Comparison of ENCODE assay signal across 2 cellular contexts in genomic region chr1:9887070-9887469, GRCh38.
TF ChIP-seq lines count a peak whose summit lies in the region.

No MANE protein-coding gene starts in this region.

TF ChIP-seq in IMR-90, 13 proteins besides CTCF, POLR2A, EP300 and RAD21:
- TF ChIP-seq CEBPB (IDR thresholded peaks at IDR 0.05; ENCODE audit: low read depth, low read length): no peak
- no peak for TF ChIP-seq RFX5 (IDR thresholded peaks at IDR 0.05; ENCODE audit: low read depth, low read length)
- no peak for TF ChIP-seq MXI1 (IDR thresholded peaks at IDR 0.05; ENCODE audit: borderline replicate concordance, low read depth, low read length)
- no peak for TF ChIP-seq ELK1 (IDR thresholded peaks at IDR 0.05; ENCODE audit: borderline replicate concordance, low read depth, low read length)
- no peak for TF ChIP-seq SMC3 (IDR thresholded peaks at IDR 0.05; ENCODE audit: low read depth, low read length)
- TF ChIP-seq RCOR1 (IDR thresholded peaks at IDR 0.05; ENCODE audit: insufficient replicate concordance, low read length): no peak
- TF ChIP-seq CHD1 (IDR thresholded peaks at IDR 0.05; ENCODE audit: low read depth, low read length): no peak
- no peak for TF ChIP-seq BHLHE40 (IDR thresholded peaks at IDR 0.05; ENCODE audit: low read depth, low read length)
- TF ChIP-seq NFE2L2 (IDR thresholded peaks at IDR 0.05; ENCODE audit: low read depth, low read length): no peak
- no peak for TF ChIP-seq MAZ (IDR thresholded peaks at IDR 0.05; ENCODE audit: borderline replicate concordance, low read depth, low read length)
- no peak for TF ChIP-seq MAFK (IDR thresholded peaks at IDR 0.05; ENCODE audit: low read depth, low read length)
- TF ChIP-seq FOS (IDR thresholded peaks at IDR 0.05; ENCODE audit: low read depth, low read length): no peak
- TF ChIP-seq USF2 (IDR thresholded peaks at IDR 0.05; ENCODE audit: low read depth, low read length): no peak
TF ChIP-seq in IMR-90: peak in this region for 0.

TF ChIP-seq in H1, 55 proteins besides CTCF, POLR2A, EP300 and RAD21:
- TF ChIP-seq KDM1A (IDR thresholded peaks at IDR 0.05; ENCODE audit: borderline replicate concordance, low read length) (peak; percentile 91), HDAC2 (IDR thresholded peaks at IDR 0.05; ENCODE audit: borderline replicate concordance in 1 of 2, low read depth in 2 of 2, low read length in 2 of 2) (peak in 1 of 2 experiments; percentile 24; a peak in 1 of 4 replicates), ASH2L (IDR thresholded peaks at IDR 0.05; ENCODE audit: low read length) (no peak)
